In genomic region chr13:114017028-114017630, GRCh38 we compare ENCODE assay signal across 10 cellular contexts. TPM values are rescaled to one million over a fixed set of nuclear protein-coding genes. Genes with fewer than 3 reads are reported as not detected.
DNase-seq lines count a peak whose midpoint lies in the region; ATAC-seq and TF ChIP-seq lines count a peak whose summit lies in the region.
"Had no signal": no experiment of that assay in that cellular context is flagged by ENCODE, and none has a peak within 500 bp of the region (broad histone marks: within the 10 kb centered on the region; RNA-seq: fewer than 3 reads in every experiment).

No MANE protein-coding gene starts in this region.

- no peaks in the 10 kb centered on the region for H3K27me3 ChIP-seq in BJ (ENCODE audit: control insufficient read depth, insufficient read depth, low read length)
- H3K27me3 ChIP-seq in HCT116 (ENCODE audit: insufficient read depth, low read length), result no peaks in the 10 kb centered on the region

- no peaks in the 10 kb centered on the region for H3K9me3 ChIP-seq in HCT116 (ENCODE audit: control insufficient read depth in 1 of 2, insufficient read depth in 1 of 2, low read depth in 1 of 2, low read length in 2 of 2)

- peaks cover 0 to 5% of the 10 kb centered on the region in 2 experiments; a peak in 2 of 4 replicates for H3K4me1 ChIP-seq in HCT116 (ENCODE audit: control insufficient read depth in 1 of 2, insufficient read depth in 2 of 2, low read length in 2 of 2)

- no peak overlapping the region for H3K9ac ChIP-seq in HCT116 (ENCODE audit: low read length)

- in situ Hi-C loops in astrocyte of the cerebellum (cut with HindIII; ENCODE audit: low sequenced_read_pairs), result no loop called here

- H3K4me3 ChIP-seq in BJ (ENCODE audit: low read depth, low read length) (no peak overlapping the region), HCT116 (replicated peaks in 1 of 2; ENCODE audit: low read depth in 1 of 2, low read length in 2 of 2) (no peak overlapping the region), astrocyte of the cerebellum (ENCODE audit: low read depth, low read length) (no peak overlapping the region)

- ATAC-seq in HCT116, result peak; percentile 43; the same call in 1 of the 2 replicates
- no peak for ATAC-seq in GM21529 (IDR thresholded peaks at IDR 0.05; ENCODE audit: unreplicated experiment)
- ATAC-seq in HG03025 (IDR thresholded peaks at IDR 0.05; ENCODE audit: low FRiP score, unreplicated experiment), result no peak
- no peak for ATAC-seq in HG02759 (IDR thresholded peaks at IDR 0.05; ENCODE audit: unreplicated experiment)

- RAD21 ChIA-PET in HCT116 (lab: Charles Lee; ENCODE audit: low non-redundant PET in 1 of 2, low total read pairs in 2 of 2, uncharacterized antibody in 2 of 2, unreplicated experiment in 2 of 2), result interaction anchor here in 1 of 2 experiments (0.6 kb wide), 1 partner anchor 24 kb away, joined by 4 read pairs; no protein-coding TSS in a partner anchor

- no peak overlapping the region for H3K4me2 ChIP-seq in HCT116 (ENCODE audit: low read length)

- H3K79me2 ChIP-seq in HCT116 (ENCODE audit: insufficient read depth, low read length), result no peaks in the 10 kb centered on the region

- POLR2A ChIA-PET in BJ (lab: Charles Lee), result no interaction called here
- POLR2A ChIA-PET in HCT116 (lab: Charles Lee), result no interaction called here

- TF ChIP-seq RAD21 in HCT116 (IDR thresholded peaks at IDR 0.05; ENCODE audit: low read depth), result peak; percentile 5; the same call in 1 of the 2 replicates

- H3K36me3 ChIP-seq in BJ (ENCODE audit: control insufficient read depth, insufficient read depth, low read length) (peaks cover 63% of the 10 kb centered on the region), HCT116 (ENCODE audit: control insufficient read depth in 1 of 2, insufficient read depth in 2 of 2, low read length in 2 of 2) (no peaks in the 10 kb centered on the region)

- intact Hi-C loops in HCT116 (cut with micrococcal nuclease), result no loop called here

- no peaks in the 10 kb centered on the region for H4K20me1 ChIP-seq in HCT116 (ENCODE audit: insufficient read depth)

- no peak overlapping the region for H2AFZ ChIP-seq in HCT116 (ENCODE audit: low read depth, low read length, poor library complexity, severe bottlenecking)

- TF ChIP-seq CTCF in BJ (IDR thresholded peaks at IDR 0.05; ENCODE audit: insufficient read depth, low read depth, low read length) (peak; percentile 23; the same call in 1 of the 2 replicates), HCT116 (IDR thresholded peaks at IDR 0.05 in 2 of 3, conservative IDR thresholded peaks at IDR 0.05 in 1 of 3; ENCODE audit: borderline replicate concordance in 1 of 3, insufficient read depth in 1 of 3, low read depth in 2 of 3, low read length in 2 of 3) (peak in 2 of 3 experiments; percentile 25 to 34; a peak in 4 of 6 replicates), astrocyte of the cerebellum (IDR thresholded peaks at IDR 0.05; ENCODE audit: low read depth, low read length, missing control alignments) (peak; percentile 56)

- CTCF ChIA-PET in BJ (lab: Yijun Ruan, JAX) (no interaction called here), HCT116 (lab: Charles Lee) (no interaction called here)

- BruUV-seq in HCT116 (replicated peaks; lab: Mats Ljungman, UMichigan), result no TSS peak

- no peaks in the 10 kb centered on the region for H3K9me2 ChIP-seq in HCT116 (ENCODE audit: insufficient read depth)

- DNase-seq in BJ (ENCODE audit: low read depth) (no peak), HCT116 (ENCODE audit: low read depth, low spot score) (no peak), astrocyte of the cerebellum (ENCODE audit: low read depth) (peak; percentile 39), myocyte (ENCODE audit: low read depth) (peak; percentile 39), globus pallidus (ENCODE audit: low spot score) (no peak)
- DNase-seq: activated naive CD4-positive, alpha-beta T cell treated with anti-CD3 and anti-CD28 coated beads, Interleukin-2, amount 50 U/mL, for 16 hours had no signal

- no peak overlapping the region for H3K27ac ChIP-seq in HCT116 (ENCODE audit: low read depth, low read length)
- H3K27ac ChIP-seq: epithelial cell of prostate had no signal

- no peak for TF ChIP-seq POLR2A in HCT116 (IDR thresholded peaks at IDR 0.05; ENCODE audit: borderline replicate concordance, extremely low read depth, insufficient read depth, insufficient read length)

TF ChIP-seq in HCT116, 20 proteins besides CTCF, POLR2A, EP300 and RAD21:
- TF ChIP-seq SP1 (IDR thresholded peaks at IDR 0.05; ENCODE audit: low read depth) (no peak), JUND (IDR thresholded peaks at IDR 0.05) (no peak), SIN3A (IDR thresholded peaks at IDR 0.05; ENCODE audit: low read depth) (no peak), ZNF274 (IDR thresholded peaks at IDR 0.05; ENCODE audit: low read depth, low read length) (no peak), SRF (IDR thresholded peaks at IDR 0.05; ENCODE audit: low read depth) (no peak), YY1 (IDR thresholded peaks at IDR 0.05; ENCODE audit: extremely low read depth, insufficient replicate concordance, low read depth, low read length) (no peak), ZBTB33 (IDR thresholded peaks at IDR 0.05; ENCODE audit: extremely low read depth, insufficient replicate concordance, low read length) (no peak), ELF1 (IDR thresholded peaks at IDR 0.05; ENCODE audit: borderline replicate concordance, low read depth) (no peak), REST (IDR thresholded peaks at IDR 0.05; ENCODE audit: low read depth) (no peak), MAX (IDR thresholded peaks at IDR 0.05) (no peak), CBX3 (IDR thresholded peaks at IDR 0.05; ENCODE audit: low read depth) (no peak), TCF7L2 (IDR thresholded peaks at IDR 0.05; ENCODE audit: borderline replicate concordance, extremely low read depth, insufficient read depth, insufficient read length) (no peak), EGR1 (IDR thresholded peaks at IDR 0.05; ENCODE audit: low read depth) (no peak), EZH2 (IDR thresholded peaks at IDR 0.05) (no peak)

RNA-seq across cellular contexts. Expression of gene C13orf46, which starts 43.3 kb away (rescaled TPM):
- polyA plus RNA-seq in BJ (2011; rRNA removed), result 0.58 and 0.65 TPM in 2 replicates
- 1.0 and 1.1 TPM in 2 replicates for polyA minus RNA-seq in BJ (2011; rRNA and poly(A)+ RNA removed)
- total RNA-seq in HCT116 (2021; ENCODE audit: unreplicated experiment) (0.93 TPM), myocyte (not detected in 2 replicates)
- 0.32 and 0.34 TPM in 2 replicates for polyA plus RNA-seq in HCT116 (2012)
- polyA plus RNA-seq in myocyte (2012), result 2.1 TPM

Comparison
In these comparisons a context has a peak if more than half of its experiments do, and no peak if none do; other contexts are left out.
1. DNase-seq: peak in astrocyte of the cerebellum (single experiment) and myocyte (single experiment); none in BJ (single experiment), HCT116 (single experiment) and globus pallidus (single experiment).
2. Peak in every context shown above with its lines, with median percentiles within 50 percentile points of each other: CTCF ChIP-seq.